In the genomic region with DNA sequence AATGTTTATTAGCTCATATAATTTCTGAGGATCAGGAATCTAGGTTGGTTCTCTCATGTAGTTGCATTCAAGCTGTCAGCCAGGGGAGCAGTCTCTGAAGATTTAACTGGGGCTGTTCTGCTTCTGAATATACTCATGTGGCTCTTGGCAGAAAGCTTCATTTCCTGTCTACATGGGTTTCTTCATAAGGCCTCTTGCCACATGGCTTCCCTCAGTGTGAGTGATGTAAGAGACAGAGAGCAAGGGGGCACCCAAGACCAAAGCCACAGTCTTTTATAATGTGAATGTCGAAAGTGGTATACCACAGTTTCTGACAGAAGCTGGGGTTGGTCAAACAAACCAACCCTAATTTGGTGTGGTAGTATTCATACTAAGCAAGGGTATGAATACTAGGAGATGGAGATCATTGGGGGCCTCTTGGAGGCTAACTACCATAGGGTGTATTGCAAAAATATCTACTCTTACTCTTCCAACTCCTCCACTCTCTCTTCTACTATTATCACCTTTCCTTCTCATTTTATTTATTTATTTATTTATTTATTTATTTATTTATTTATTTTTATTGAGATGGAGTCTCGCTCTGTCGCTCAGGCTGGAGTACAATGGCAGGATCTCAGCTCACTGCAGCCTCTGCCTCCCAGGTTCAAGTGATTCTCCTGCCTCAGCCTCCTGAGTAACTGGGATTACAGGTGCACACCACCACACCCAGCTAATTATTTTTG, we compare ENCODE assay signal across 8 cellular contexts.
DNase-seq lines count a peak whose midpoint lies in the region; ATAC-seq and TF ChIP-seq lines count a peak whose summit lies in the region.

No MANE protein-coding gene starts in this region.

- no peaks in the 10 kb centered on the region for H3K36me3 ChIP-seq in stomach

- H3K27me3 ChIP-seq in stomach = no peaks in the 10 kb centered on the region

- H3K4me1 ChIP-seq in stomach = no peaks in the 10 kb centered on the region

- no peak overlapping the region for H3K4me3 ChIP-seq in stomach

- peak; percentile 80 for ATAC-seq in GM19023 (IDR thresholded peaks at IDR 0.05; ENCODE audit: unreplicated experiment)
- ATAC-seq in HG02798 (IDR thresholded peaks at IDR 0.05; ENCODE audit: poor library complexity, unreplicated experiment) = peak; percentile 77

- TF ChIP-seq POLR2A in stomach (IDR thresholded peaks at IDR 0.05) = no peak

- 92 to 96% (median 93%) methylated on average over 3 of the region's 3 CpGs for WGBS in stomach, 5 donors

- no peak for TF ChIP-seq CTCF in stomach (IDR thresholded peaks at IDR 0.05)

- DNase-seq in SKM-1 (lab: John Stamatoyannopoulos, UW; ENCODE audit: unreplicated experiment) (peak; percentile 95), mucosa of gallbladder (ENCODE audit: low spot score) (peak; percentile 21), germinal center (ENCODE audit: low spot score) (no peak), NCI-H2171 (lab: John Stamatoyannopoulos, UW) (no peak), DMS53 treated with DMSO at 0.1 percent for 48 hours (lab: John Stamatoyannopoulos, UW; ENCODE audit: unreplicated experiment) (no peak), stomach (no peak)

- peak overlapping the region in 1 of 5 donors; percentile 52 for H3K27ac ChIP-seq in stomach

- intact Hi-C loops in stomach (cut with DNase I; ENCODE audit: low total_unique reads) = no loop called here

- no peak for TF ChIP-seq EP300 in stomach (IDR thresholded peaks at IDR 0.05)

- H3K9me3 ChIP-seq in stomach = peaks cover 0 to 11% (median 3%) of the 10 kb centered on the region in 4 donors

Comparison
In these comparisons a context has a peak if more than half of its experiments do, and no peak if none do; other contexts are left out.
1. DNase-seq: peak in SKM-1 (single experiment) and mucosa of gallbladder (single experiment); none in germinal center (single experiment), NCI-H2171 (single experiment), DMS53 treated with DMSO at 0.1 percent for 48 hours (single experiment) and stomach (single experiment).